ENCODE assay signal across 8 cellular contexts in the genomic region with DNA sequence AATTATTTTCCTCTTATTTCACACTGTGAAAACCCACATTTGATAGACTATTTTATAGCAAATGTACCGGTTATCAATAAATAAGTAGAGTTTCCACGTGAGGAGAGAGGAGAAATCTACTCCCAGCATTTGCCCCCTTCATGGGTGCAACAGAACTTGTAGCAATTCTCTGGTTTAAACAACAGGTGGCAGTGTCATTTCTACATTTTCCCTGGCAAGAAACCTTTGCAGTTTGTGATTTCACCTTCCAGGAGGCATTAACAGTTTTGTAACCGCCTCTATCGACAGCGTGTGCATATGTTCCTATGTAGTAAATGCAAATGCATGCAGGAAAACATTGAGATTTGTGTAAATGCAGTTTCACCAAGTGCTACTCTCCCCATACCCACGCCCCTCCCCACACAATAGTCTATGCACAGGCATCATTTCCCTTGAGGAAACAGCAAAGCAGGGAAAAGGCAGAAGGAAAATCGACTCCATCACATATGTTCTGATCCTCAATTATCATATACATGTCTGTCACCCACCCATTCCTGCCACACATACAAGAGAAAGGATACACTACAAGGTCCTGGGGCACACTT.
A peak's percentile ranks its signal among the peaks of the same experiment; 100 is the strongest.
DNase-seq lines count a peak whose midpoint lies in the region; ATAC-seq, FAIRE-seq and TF ChIP-seq lines count a peak whose summit lies in the region.

No MANE protein-coding gene starts in this region.

- H3K36me3 Mint-ChIP-seq in activated CD4-positive, alpha-beta T cell treated with anti-CD3 and anti-CD28 coated beads for 36 hours (ENCODE audit: low read depth): no peaks in the 10 kb centered on the region

- CTCF ChIA-PET in activated CD4-positive, alpha-beta T cell treated with anti-CD3 and anti-CD28 coated beads for 36 hours (lab: Charles Lee): interaction anchor here (0.8 to 2.0 kb wide), 4 partner anchors 10 to 439 kb away, joined by 3 to 12 read pairs (median 8); no protein-coding TSS in a partner anchor

- H3K4me3 ChIP-seq in foreskin fibroblast (ENCODE audit: low read depth in 1 of 2, low read length in 2 of 2) (no peak overlapping the region), small intestine (ENCODE audit: low read depth in 1 of 2, low read length in 2 of 2) (no peak overlapping the region)

- H3K9me3 ChIP-seq in small intestine (ENCODE audit: control insufficient read depth, low read depth): no peaks in the 10 kb centered on the region

- WGBS in small intestine, 3 donors: 29 to 35% (median 30%) methylated on average over 7 of the region's 7 CpGs

- H3K4me1 Mint-ChIP-seq in activated CD4-positive, alpha-beta T cell treated with anti-CD3 and anti-CD28 coated beads for 36 hours: no peaks in the 10 kb centered on the region

- H3K27me3 Mint-ChIP-seq in activated CD4-positive, alpha-beta T cell treated with anti-CD3 and anti-CD28 coated beads for 36 hours: no peaks in the 10 kb centered on the region

- intact Hi-C loops in activated CD4-positive, alpha-beta T cell treated with anti-CD3 and anti-CD28 coated beads for 36 hours (cut with DNase I, micrococcal nuclease): loop anchor here (1.0 to 5.0 kb wide), 5 partner anchors 105 to 685 kb away; no protein-coding TSS in a partner anchor

- ATAC-seq in activated CD4-positive, alpha-beta T cell treated with anti-CD3 and anti-CD28 coated beads for 36 hours: no peak
- ATAC-seq in HG03108 (IDR thresholded peaks at IDR 0.05; ENCODE audit: unreplicated experiment): no peak

- DNase-seq in activated CD4-positive, alpha-beta T cell treated with anti-CD3 and anti-CD28 coated beads for 36 hours: peak; percentile 6
- no peak for DNase-seq in activated CD4-positive, alpha-beta T cell treated with anti-CD3 and anti-CD28 coated beads for 48 hours
- DNase-seq in M059J (ENCODE audit: low read depth) (peak; percentile 38), SK-N-DZ (ENCODE audit: low spot score) (peak; percentile 52), foreskin fibroblast (peak in 1 of 2 donors; percentile 48), small intestine (peak; percentile 51)
- no peak for DNase-seq in activated T-cell treated with anti-CD3 and anti-CD28 coated beads, Interleukin-2, amount 50 U/mL, for 48 hours

- H3K4me3 Mint-ChIP-seq in activated CD4-positive, alpha-beta T cell treated with anti-CD3 and anti-CD28 coated beads for 36 hours: no peak overlapping the region

- no peaks in the 10 kb centered on the region for H3K27me3 ChIP-seq in small intestine (ENCODE audit: control insufficient read depth in 2 of 2, insufficient read depth in 2 of 2, low read length in 2 of 2)

- peaks cover 0 to 1% of the 10 kb centered on the region in 2 donors for H3K4me1 ChIP-seq in small intestine (ENCODE audit: control insufficient read depth in 2 of 2, insufficient read depth in 1 of 2, low read depth in 1 of 2, low read length in 1 of 2)

- TF ChIP-seq CTCF in foreskin fibroblast (IDR thresholded peaks at IDR 0.05; ENCODE audit: low read depth, low read length): peak; percentile 47

- no peaks in the 10 kb centered on the region for H3K9me3 Mint-ChIP-seq in activated CD4-positive, alpha-beta T cell treated with anti-CD3 and anti-CD28 coated beads for 36 hours (ENCODE audit: low read depth)

- H3K36me3 ChIP-seq in small intestine (ENCODE audit: control insufficient read depth in 2 of 2, insufficient read depth in 2 of 2, low read length in 2 of 2): no peaks in the 10 kb centered on the region

- H3K27ac ChIP-seq in small intestine (ENCODE audit: low read depth in 1 of 2, low read length in 1 of 2): no peak overlapping the region

- H3K27ac Mint-ChIP-seq in activated CD4-positive, alpha-beta T cell treated with anti-CD3 and anti-CD28 coated beads for 36 hours: no peak overlapping the region

- POLR2A ChIA-PET in activated CD4-positive, alpha-beta T cell treated with anti-CD3 and anti-CD28 coated beads for 36 hours (lab: Charles Lee): no interaction called here

- FAIRE-seq in small intestine (lab: Jason Lieb, UNC): no peak

Comparison
In these comparisons a context has a peak if more than half of its experiments do, and no peak if none do; other contexts are left out.
1. DNase-seq: peak in activated CD4-positive, alpha-beta T cell treated with anti-CD3 and anti-CD28 coated beads for 36 hours (single experiment), M059J (single experiment), SK-N-DZ (single experiment) and small intestine (single experiment); none in activated CD4-positive, alpha-beta T cell treated with anti-CD3 and anti-CD28 coated beads for 48 hours (single experiment) and activated T-cell treated with anti-CD3 and anti-CD28 coated beads, Interleukin-2, amount 50 U/mL, for 48 hours (0 of 2).